ENCODE assay signal across 28 cellular contexts in the genomic region with DNA sequence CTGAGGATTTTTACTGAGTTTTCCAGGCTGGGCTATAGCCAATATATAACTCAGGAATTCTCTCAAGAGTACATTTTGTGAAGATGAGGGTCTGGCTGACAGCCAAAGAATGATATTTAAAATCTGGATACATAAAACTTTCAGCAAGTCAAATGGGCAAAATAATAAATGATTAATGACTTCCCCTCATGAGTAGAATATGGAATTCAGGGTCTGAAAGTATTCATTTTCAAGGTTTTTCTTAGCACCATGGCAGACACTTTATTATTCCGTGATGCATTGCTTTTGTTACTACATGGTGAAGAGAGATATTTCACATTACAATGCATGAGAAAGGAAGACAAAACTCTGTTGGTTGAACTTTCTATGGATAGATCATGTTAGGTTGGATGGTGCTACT. TPM values are rescaled to one million over a fixed set of nuclear protein-coding genes. Genes with fewer than 3 reads are reported as not detected.
DNase-seq lines count a peak whose midpoint lies in the region; TF ChIP-seq lines count a peak whose summit lies in the region.
"Had no signal": no experiment of that assay in that cellular context is flagged by ENCODE, and none has a peak within 500 bp of the region (broad histone marks: within the 10 kb centered on the region; RNA-seq: fewer than 3 reads in every experiment).

No MANE protein-coding gene starts in this region.

- TF ChIP-seq CTCF in chondrocyte (IDR thresholded peaks at IDR 0.05) (no peak), nephron (IDR thresholded peaks at IDR 0.05; ENCODE audit: unreplicated experiment in 3 of 3) (no peak), esophagus muscularis mucosa (IDR thresholded peaks at IDR 0.05) (no peak)

- H3K9me3 Mint-ChIP-seq in chondrocyte (ENCODE audit: low read depth): no peaks in the 10 kb centered on the region
- no peaks in the 10 kb centered on the region for H3K9me3 Mint-ChIP-seq in nephron
- H3K9me3 Mint-ChIP-seq: CD14-positive monocyte; CD8-positive, alpha-beta memory T cell had no signal

- H3K27me3 Mint-ChIP-seq in chondrocyte (ENCODE audit: low read depth) (peaks cover 8% of the 10 kb centered on the region), nephron (ENCODE audit: low read depth) (no peaks in the 10 kb centered on the region)

- peak overlapping the region; percentile 22 for H3K27ac ChIP-seq in angular gyrus (ENCODE audit: low read depth, low read length)
- no peak overlapping the region for H3K27ac ChIP-seq in esophagus muscularis mucosa (replicated peaks in 1 of 4)
- H3K27ac ChIP-seq: BLaER1 had no signal

- intact Hi-C loops in esophagus muscularis mucosa (cut with DNase I): no loop called here

- H3K27ac Mint-ChIP-seq in chondrocyte (ENCODE audit: unreplicated experiment) (peak overlapping the region; percentile 74), nephron (peak overlapping the region; percentile 37 to 90 (median 78))
- H3K27ac Mint-ChIP-seq: CD14-positive monocyte; CD4-positive, alpha-beta memory T cell; CD8-positive, alpha-beta memory T cell had no signal

- TF ChIP-seq EP300 in esophagus muscularis mucosa (IDR thresholded peaks at IDR 0.05): no peak

- H3K4me1 ChIP-seq in esophagus muscularis mucosa: no peaks in the 10 kb centered on the region
- H3K4me1 ChIP-seq: BE2C, BLaER1 had no signal

- H3K27me3 ChIP-seq in esophagus muscularis mucosa: no peaks in the 10 kb centered on the region
- H3K27me3 ChIP-seq: BLaER1 had no signal

- H3K4me1 Mint-ChIP-seq in chondrocyte (ENCODE audit: low read depth) (peaks cover 23% of the 10 kb centered on the region), nephron (peaks cover 30% of the 10 kb centered on the region)
- H3K4me1 Mint-ChIP-seq: CD14-positive monocyte; CD4-positive, alpha-beta memory T cell; CD4-positive, CD25-positive, alpha-beta regulatory T cell; CD8-positive, alpha-beta memory T cell had no signal

- H3K36me3 ChIP-seq in esophagus muscularis mucosa: no peaks in the 10 kb centered on the region
- H3K36me3 ChIP-seq: BE2C, BLaER1 had no signal

- no peak overlapping the region for H3K4me3 ChIP-seq in esophagus muscularis mucosa
- H3K4me3 ChIP-seq: BLaER1, GM12878 had no signal

- no peak for DNase-seq in chondrocyte (ENCODE audit: low spot score)
- DNase-seq in NCI-H2196 treated with DMSO at 0.1 percent for 48 hours (lab: John Stamatoyannopoulos, UW; ENCODE audit: unreplicated experiment): no peak
- DNase-seq in hippocampal formation (lab: John Stamatoyannopoulos, UW): no peak
- no peak for DNase-seq in esophagus muscularis mucosa (ENCODE audit: extremely low spot score)
- no peak for DNase-seq in NCI-H82 treated with DMSO at 0.1 percent for 48 hours (lab: John Stamatoyannopoulos, UW; ENCODE audit: unreplicated experiment)
- DNase-seq: 8988T; ACHN; BE2C; C1 segment of cervical spinal cord; CD4-positive, alpha-beta memory T cell; CD4-positive, CD25-positive, alpha-beta regulatory T cell; CD8-positive, alpha-beta memory T cell; COR-L47; DMS 273 treated with DMSO at 0.1 percent for 48 hours; DMS153; DMS53; DMS79; DND-41; EL; GDM1 had no signal

- TF ChIP-seq POLR2A in esophagus muscularis mucosa (IDR thresholded peaks at IDR 0.05; ENCODE audit: low read depth): no peak

- no peak overlapping the region for H3K4me3 Mint-ChIP-seq in chondrocyte (ENCODE audit: unreplicated experiment)
- no peak overlapping the region for H3K4me3 Mint-ChIP-seq in nephron
- H3K4me3 Mint-ChIP-seq: CD14-positive monocyte; CD4-positive, alpha-beta memory T cell; CD4-positive, CD25-positive, alpha-beta regulatory T cell; CD8-positive, alpha-beta memory T cell had no signal

- WGBS in esophagus muscularis mucosa: 52% methylated on average over 1 of the region's 1 CpG

- no peaks in the 10 kb centered on the region for H3K9me3 ChIP-seq in esophagus muscularis mucosa
- H3K9me3 ChIP-seq: BE2C, BLaER1 had no signal

- H3K36me3 Mint-ChIP-seq in chondrocyte (ENCODE audit: low read depth): no peaks in the 10 kb centered on the region
- no peaks in the 10 kb centered on the region for H3K36me3 Mint-ChIP-seq in nephron (ENCODE audit: low read depth)
- H3K36me3 Mint-ChIP-seq: CD14-positive monocyte; CD4-positive, alpha-beta memory T cell; CD4-positive, CD25-positive, alpha-beta regulatory T cell; CD8-positive, alpha-beta memory T cell had no signal

RNA-seq across cellular contexts. Expression of a gene that starts 7.9 kb away (rescaled TPM):
- total RNA-seq in chondrocyte (not detected in 3 replicates), esophagus muscularis mucosa (not detected)
- total RNA-seq: A673; CD4-positive, alpha-beta memory T cell; CD8-positive, alpha-beta memory T cell; Daoy; G401; GM12878 had no signal
